Comparison of ENCODE assay signal across 8 cellular contexts in genomic region chr3:159839561-159840379, GRCh38. TPM values are rescaled to one million over a fixed set of nuclear protein-coding genes. Genes with fewer than 3 reads are reported as not detected.
DNase-seq lines count a peak whose midpoint lies in the region; ATAC-seq and TF ChIP-seq lines count a peak whose summit lies in the region.

Gene SCHIP1, plus strand, starts transcription at chr3:159839861.

- 37% methylated on average over 30 of the region's 30 CpGs for WGBS in hepatocyte (ENCODE audit: low lambda C conversion rate, missing lambda C conversion rate)

- peaks cover 0 to 2% (median 0%) of the 10 kb centered on the region in 3 donors for H3K27me3 Mint-ChIP-seq in CD14-positive monocyte (ENCODE audit: low read depth in 3 of 3)
- peaks cover 19% of the 10 kb centered on the region for H3K27me3 Mint-ChIP-seq in activated T-cell treated with anti-CD3 and anti-CD28 coated beads, Interleukin-2, amount 50 U/mL, for 4 hours (ENCODE audit: low read depth)

- DNase-seq in CD14-positive monocyte (ENCODE audit: low spot score) (no peak), hepatocyte (ENCODE audit: low spot score) (peak; percentile 32), kidney glomerular epithelial cell (lab: John Stamatoyannopoulos, UW) (no peak), NCI-H2029 (lab: John Stamatoyannopoulos, UW) (no peak)
- no peak for DNase-seq in activated T-cell treated with anti-CD3 and anti-CD28 coated beads, Interleukin-2, amount 50 U/mL, for 4 hours

- H3K9ac ChIP-seq in rectal smooth muscle tissue (ENCODE audit: low read length), result no peak within 1 kb of the TSS

- H3K9me3 Mint-ChIP-seq in CD14-positive monocyte, result no peaks in the 10 kb centered on the region
- no peaks in the 10 kb centered on the region for H3K9me3 Mint-ChIP-seq in activated T-cell treated with anti-CD3 and anti-CD28 coated beads, Interleukin-2, amount 50 U/mL, for 4 hours

- H4K20me1 ChIP-seq in hepatocyte (ENCODE audit: insufficient read depth, poor library complexity, severe bottlenecking), result no peaks in the 10 kb centered on the region

- POLR2A ChIA-PET in HEK293 (lab: Yijun Ruan, JAX), result no interaction called here

- peak within 1 kb of the TSS in 2 of 7 donors; percentile 15 to 18 for H3K27ac Mint-ChIP-seq in CD14-positive monocyte

- H3K9me3 ChIP-seq in HEK293 (ENCODE audit: control insufficient read depth, insufficient read depth, low read depth, low read length), result no peaks in the 10 kb centered on the region
- H3K9me3 ChIP-seq in hepatocyte (ENCODE audit: low read depth), result no peaks in the 10 kb centered on the region

- CTCF ChIA-PET in HEK293 (lab: Yijun Ruan, JAX), result interaction anchor here (0.6 to 1.0 kb wide), 6 partner anchors 24 to 450 kb away, joined by 3 to 4 read pairs (median 4); no protein-coding TSS in a partner anchor

- H3K36me3 Mint-ChIP-seq in CD14-positive monocyte, result no peaks in the 10 kb centered on the region
- H3K36me3 Mint-ChIP-seq in activated T-cell treated with anti-CD3 and anti-CD28 coated beads, Interleukin-2, amount 50 U/mL, for 4 hours (ENCODE audit: insufficient read depth), result no peaks in the 10 kb centered on the region

- H3K9me2 ChIP-seq in hepatocyte (replicated peaks; ENCODE audit: insufficient read depth), result no peaks in the 10 kb centered on the region

- H2AFZ ChIP-seq in hepatocyte, result peak within 1 kb of the TSS; percentile 54

- H3K27me3 ChIP-seq in hepatocyte (no peaks in the 10 kb centered on the region), rectal smooth muscle tissue (ENCODE audit: control insufficient read depth, insufficient read depth, low read length) (no peaks in the 10 kb centered on the region)

- intact Hi-C loops in CD14-positive monocyte (cut with micrococcal nuclease), result no loop called here

- peaks cover 37% of the 10 kb centered on the region for H3K4me1 Mint-ChIP-seq in CD14-positive monocyte
- H3K4me1 Mint-ChIP-seq in activated T-cell treated with anti-CD3 and anti-CD28 coated beads, Interleukin-2, amount 50 U/mL, for 4 hours (ENCODE audit: low read depth), result peaks cover 3% of the 10 kb centered on the region

- H3K27ac ChIP-seq in HEK293 (ENCODE audit: extremely low read depth, low read depth, low read length) (no peak within 1 kb of the TSS), hepatocyte (peak within 1 kb of the TSS; percentile 30), rectal smooth muscle tissue (ENCODE audit: low read depth, low read length) (peak within 1 kb of the TSS; percentile 91)

- peak within 1 kb of the TSS; percentile 73 for H3K4me2 ChIP-seq in hepatocyte

- peak; percentile 32 to 58 for ATAC-seq in activated T-cell treated with anti-CD3 and anti-CD28 coated beads, Interleukin-2, amount 50 U/mL, for 4 hours
- ATAC-seq in HG02870 (IDR thresholded peaks at IDR 0.05; ENCODE audit: unreplicated experiment), result no peak

- H3K36me3 ChIP-seq in HEK293 (ENCODE audit: control insufficient read depth in 2 of 2, insufficient read depth in 1 of 2, low read length in 2 of 2) (no peaks in the 10 kb centered on the region), hepatocyte (replicated peaks; ENCODE audit: insufficient read depth, low read depth) (no peaks in the 10 kb centered on the region), rectal smooth muscle tissue (ENCODE audit: control insufficient read depth, insufficient read depth, low read length) (no peaks in the 10 kb centered on the region)

- TF ChIP-seq CTCF in CD14-positive monocyte (IDR thresholded peaks at IDR 0.05) (no peak), HEK293 (tag by site-specific recombination; IDR thresholded peaks at IDR 0.05) (no peak), hepatocyte (IDR thresholded peaks at IDR 0.05; ENCODE audit: poor library complexity) (no peak)

- H3K4me3 ChIP-seq in HEK293 (ENCODE audit: low read depth, low read length), result no peak within 1 kb of the TSS
- no peak within 1 kb of the TSS for H3K4me3 ChIP-seq in hepatocyte
- H3K4me3 ChIP-seq in rectal smooth muscle tissue (ENCODE audit: low read length), result peak within 1 kb of the TSS; percentile 61

- peaks cover 14% of the 10 kb centered on the region for H3K79me2 ChIP-seq in hepatocyte

- peaks cover 14% of the 10 kb centered on the region for H3K4me1 ChIP-seq in HEK293 (ENCODE audit: control insufficient read depth, insufficient read depth, low read length)
- H3K4me1 ChIP-seq in hepatocyte (ENCODE audit: insufficient read depth), result peaks cover 6% of the 10 kb centered on the region
- H3K4me1 ChIP-seq in rectal smooth muscle tissue (ENCODE audit: control insufficient read depth, insufficient read depth, low read length), result peaks cover 42% of the 10 kb centered on the region

- H3K4me3 Mint-ChIP-seq in CD14-positive monocyte, result peak within 1 kb of the TSS; percentile 83 to 91
- peak within 1 kb of the TSS; percentile 1 for H3K4me3 Mint-ChIP-seq in activated T-cell treated with anti-CD3 and anti-CD28 coated beads, Interleukin-2, amount 50 U/mL, for 4 hours

TF ChIP-seq in HEK293, 187 proteins besides CTCF, POLR2A, EP300 and RAD21:
- TF ChIP-seq FEZF1 (tag by site-specific recombination; IDR thresholded peaks at IDR 0.05) (peak; percentile 67), SP2 (tag by site-specific recombination; IDR thresholded peaks at IDR 0.05) (no peak)

RNA-seq across cellular contexts. Expression of gene SCHIP1, which starts in this region (rescaled TPM):
- polyA plus RNA-seq in CD14-positive monocyte, result not detected
- not detected for total RNA-seq in activated T-cell treated with anti-CD3 and anti-CD28 coated beads, Interleukin-2, amount 50 U/mL, for 4 hours
- total RNA-seq in hepatocyte, result 3.8 and 12.6 TPM in 2 replicates
- 4.3 and 5.2 TPM in 2 replicates for polyA plus RNA-seq in hepatocyte

Comparison
In these comparisons a context has a peak if more than half of its experiments do, and no peak if none do; other contexts are left out.
1. Peak in ATAC-seq in activated T-cell treated with anti-CD3 and anti-CD28 coated beads, Interleukin-2, amount 50 U/mL, for 4 hours; RNA of the gene not detected or under 1 TPM.